14 cellular contexts compared by ENCODE assay signal in genomic region chr16:46882304-46882939, GRCh38. TPM values are rescaled to one million over a fixed set of nuclear protein-coding genes. Genes with fewer than 3 reads are reported as not detected.
DNase-seq lines count a peak whose midpoint lies in the region; ATAC-seq and TF ChIP-seq lines count a peak whose summit lies in the region.
"Had no signal": no experiment of that assay in that cellular context is flagged by ENCODE, and none has a peak within 500 bp of the region (broad histone marks: within the 10 kb centered on the region; RNA-seq: fewer than 3 reads in every experiment).

No MANE protein-coding gene starts in this region.

- WGBS in psoas muscle, 3 donors = 69 to 79% (median 74%) methylated on average over 9 of the region's 9 CpGs

- H3K36me3 ChIP-seq in subcutaneous abdominal adipose tissue (ENCODE audit: control insufficient read depth in 5 of 5, insufficient read depth in 5 of 5, low read length in 5 of 5) (no peaks in the 10 kb centered on the region), psoas muscle (ENCODE audit: insufficient read depth in 1 of 2, low read depth in 1 of 2) (no peaks in the 10 kb centered on the region)
- H3K36me3 ChIP-seq: SJCRH30, vagina had no signal

- no peak for DNase-seq in activated T-cell treated with anti-CD3 and anti-CD28 coated beads, Interleukin-2, amount 50 U/mL, for 72 hours
- no peak for DNase-seq in activated T-cell treated with anti-CD3 and anti-CD28 coated beads, Interleukin-2, amount 50 U/mL, for 48 hours
- DNase-seq in OCI-M1 (lab: John Stamatoyannopoulos, UW) (peak; percentile 3), immature natural killer cell (no peak), COLO829 (ENCODE audit: low spot score) (no peak), psoas muscle (no peak)
- DNase-seq: activated CD8-positive, alpha-beta memory T cell treated with anti-CD3 and anti-CD28 coated beads, Interleukin-2, amount 50 U/mL, for 4 hours; AML-193; NCI-H1694 treated with DMSO at 0.1 percent for 48 hours; NK-92 treated with Interleukin-12 subunit alpha and Interleukin-12 subunit beta, amount 100 ng/mL, for 24 hours; SJCRH30 had no signal

- H3K27ac Mint-ChIP-seq in activated T-cell treated with anti-CD3 and anti-CD28 coated beads, Interleukin-2, amount 50 U/mL, for 72 hours = no peak overlapping the region
- H3K27ac Mint-ChIP-seq in immature natural killer cell = no peak overlapping the region

- TF ChIP-seq CTCF in psoas muscle (IDR thresholded peaks at IDR 0.05) = no peak

- intact Hi-C loops in psoas muscle (cut with DNase I) = no loop called here

- H3K9ac ChIP-seq in subcutaneous abdominal adipose tissue (ENCODE audit: low read length in 5 of 5) = no peak overlapping the region

- H3K27me3 Mint-ChIP-seq in activated T-cell treated with anti-CD3 and anti-CD28 coated beads, Interleukin-2, amount 50 U/mL, for 72 hours (ENCODE audit: low read depth) = peaks cover 34% of the 10 kb centered on the region
- H3K27me3 Mint-ChIP-seq in immature natural killer cell (ENCODE audit: low read depth in 3 of 3) = peaks cover 2 to 14% (median 8%) of the 10 kb centered on the region in 3 donors

- H3K9me3 ChIP-seq in subcutaneous abdominal adipose tissue (ENCODE audit: control insufficient read depth in 5 of 5, low read length in 5 of 5) (no peaks in the 10 kb centered on the region), psoas muscle (no peaks in the 10 kb centered on the region)
- H3K9me3 ChIP-seq: SJCRH30, vagina had no signal

- peaks cover 2 to 5% of the 10 kb centered on the region in 2 donors for H3K36me3 Mint-ChIP-seq in activated T-cell treated with anti-CD3 and anti-CD28 coated beads, Interleukin-2, amount 50 U/mL, for 72 hours (ENCODE audit: insufficient read depth in 2 of 2)
- H3K36me3 Mint-ChIP-seq in immature natural killer cell = no peaks in the 10 kb centered on the region

- peaks cover 17% of the 10 kb centered on the region for H3K4me1 Mint-ChIP-seq in activated T-cell treated with anti-CD3 and anti-CD28 coated beads, Interleukin-2, amount 50 U/mL, for 72 hours (ENCODE audit: low read depth)
- peaks cover 10 to 13% of the 10 kb centered on the region in 2 donors for H3K4me1 Mint-ChIP-seq in immature natural killer cell

- H3K27me3 ChIP-seq in subcutaneous abdominal adipose tissue (ENCODE audit: control insufficient read depth in 5 of 5, insufficient read depth in 4 of 5, low read length in 5 of 5) (no peaks in the 10 kb centered on the region), psoas muscle (ENCODE audit: insufficient read depth in 3 of 3, low read length in 2 of 3) (no peaks in the 10 kb centered on the region)
- H3K27me3 ChIP-seq: SJCRH30, vagina had no signal

- no peak for ATAC-seq in activated T-cell treated with anti-CD3 and anti-CD28 coated beads, Interleukin-2, amount 50 U/mL, for 72 hours (replicated peaks in 1 of 2)
- ATAC-seq in HG03378 (IDR thresholded peaks at IDR 0.05; ENCODE audit: unreplicated experiment) (no peak), psoas muscle (no peak)

- H3K27ac ChIP-seq in subcutaneous abdominal adipose tissue (ENCODE audit: low read depth, low read length) (peak overlapping the region; percentile 30), psoas muscle (no peak overlapping the region)
- H3K27ac ChIP-seq: SJCRH30, vagina had no signal

- peak overlapping the region; percentile 88 to 91 for H3K4me3 Mint-ChIP-seq in activated T-cell treated with anti-CD3 and anti-CD28 coated beads, Interleukin-2, amount 50 U/mL, for 72 hours
- peak overlapping the region in 4 of 5 donors; percentile 9 to 51 (median 26) for H3K4me3 Mint-ChIP-seq in immature natural killer cell

- H3K9me3 Mint-ChIP-seq in activated T-cell treated with anti-CD3 and anti-CD28 coated beads, Interleukin-2, amount 50 U/mL, for 72 hours = no peaks in the 10 kb centered on the region
- no peaks in the 10 kb centered on the region for H3K9me3 Mint-ChIP-seq in immature natural killer cell

- peaks cover 0 to 51% (median 42%) of the 10 kb centered on the region in 5 donors for H3K4me1 ChIP-seq in subcutaneous abdominal adipose tissue (ENCODE audit: control insufficient read depth in 5 of 5, insufficient read depth in 5 of 5, low read length in 5 of 5)
- H3K4me1 ChIP-seq in psoas muscle = peaks cover 16% of the 10 kb centered on the region

- H3K4me3 ChIP-seq in subcutaneous abdominal adipose tissue (ENCODE audit: low read depth in 1 of 5, low read length in 5 of 5) (no peak overlapping the region), psoas muscle (no peak overlapping the region)

RNA-seq across cellular contexts. Expression of gene GPT2, which starts 1.7 kb away (rescaled TPM):
- total RNA-seq in activated T-cell treated with anti-CD3 and anti-CD28 coated beads, Interleukin-2, amount 50 U/mL, for 72 hours = 10 to 100 TPM; 36.5 to 38.2 TPM
- polyA plus RNA-seq in immature natural killer cell = under 1 TPM in 2 of 3 donors, not detected in 1; 0.48 to 0.62 TPM
- 100 to 1,000 TPM in 1 of 4 donors, 10 to 100 TPM in 3; 27.7 to 110 (median 65.3) TPM for total RNA-seq in psoas muscle
- polyA plus RNA-seq in psoas muscle = 10 to 100 TPM; 25.7 to 52.5 (median 41.1) TPM

RNA-seq across cellular contexts. Expression of gene C16orf87, which starts 51.4 kb away (rescaled TPM):
- total RNA-seq in activated T-cell treated with anti-CD3 and anti-CD28 coated beads, Interleukin-2, amount 50 U/mL, for 72 hours = 10 to 100 TPM; 18.1 to 21.4 TPM
- polyA plus RNA-seq in immature natural killer cell (10 to 100 TPM in 2 of 3 donors, 1 to 10 TPM in 1; 8.0 to 14.0 (median 11.6) TPM), psoas muscle (10 to 100 TPM in 1 of 3 donors, 1 to 10 TPM in 2; 5.8 to 23.4 (median 8.1) TPM)
- 10 to 100 TPM; 18.2 to 29.4 (median 24.4) TPM for total RNA-seq in psoas muscle
